ENCODE assay signal across 28 cellular contexts in genomic region chr2:12558519-12558918, GRCh38.
"Had no signal": no experiment of that assay in that cellular context is flagged by ENCODE, and none has a peak within 500 bp of the region (broad histone marks: within the 10 kb centered on the region; RNA-seq: fewer than 3 reads in every experiment).

No MANE protein-coding gene starts in this region.

- ATAC-seq: activated T-cell treated with anti-CD3 and anti-CD28 coated beads, Interleukin-2, amount 50 U/mL, for 72 hours; esophagus mucosa; WTC11 had no signal

- H3K9me3 Mint-ChIP-seq: activated CD4-positive, alpha-beta memory T cell treated with anti-CD3 and anti-CD28 coated beads, Interleukin-2, amount 10 ng/mL, durations not matched to agents 7 days and 5 days; WTC11 had no signal

- H3K9me3 ChIP-seq: colonic mucosa had no signal

- H3K4me3 Mint-ChIP-seq: activated CD4-positive, alpha-beta memory T cell treated with anti-CD3 and anti-CD28 coated beads, Interleukin-2, amount 10 ng/mL, durations not matched to agents 7 days and 5 days; activated CD4-positive, alpha-beta T cell treated with anti-CD3 and anti-CD28 coated beads, Interleukin-2, amount 10 ng/mL, durations not matched to agents 7 days and 5 days; activated naive CD8-positive, alpha-beta T cell; activated T-cell treated with anti-CD3 and anti-CD28 coated beads, Interleukin-2, amount 50 U/mL, for 24 hours; activated T-cell treated with anti-CD3 and anti-CD28 coated beads, Interleukin-2, amount 50 U/mL, for 72 hours; WTC11 had no signal

- H3K27ac Mint-ChIP-seq: activated CD4-positive, alpha-beta memory T cell treated with anti-CD3 and anti-CD28 coated beads, Interleukin-2, amount 10 ng/mL, durations not matched to agents 7 days and 5 days; activated CD4-positive, alpha-beta T cell treated with anti-CD3 and anti-CD28 coated beads, Interleukin-2, amount 10 ng/mL, durations not matched to agents 7 days and 5 days; activated naive CD8-positive, alpha-beta T cell; activated T-cell treated with anti-CD3 and anti-CD28 coated beads, Interleukin-2, amount 50 U/mL, for 24 hours; activated T-cell treated with anti-CD3 and anti-CD28 coated beads, Interleukin-2, amount 50 U/mL, for 72 hours; WTC11 had no signal

- H3K36me3 Mint-ChIP-seq: activated naive CD8-positive, alpha-beta T cell; WTC11 had no signal

- H3K27ac ChIP-seq: brain microvascular endothelial cell, colonic mucosa, epithelial cell of prostate had no signal

- H3K36me3 ChIP-seq: brain microvascular endothelial cell, colonic mucosa had no signal

- H3K4me3 ChIP-seq: colonic mucosa had no signal

- H3K27me3 Mint-ChIP-seq: activated CD4-positive, alpha-beta memory T cell treated with anti-CD3 and anti-CD28 coated beads, Interleukin-2, amount 10 ng/mL, durations not matched to agents 7 days and 5 days; activated naive CD8-positive, alpha-beta T cell; activated T-cell treated with anti-CD3 and anti-CD28 coated beads, Interleukin-2, amount 50 U/mL, for 24 hours had no signal

- H3K4me1 ChIP-seq: colonic mucosa had no signal

- DNase-seq: activated CD4-positive, alpha-beta memory T cell treated with anti-CD3 and anti-CD28 coated beads, Interleukin-2, amount 10 ng/mL, durations not matched to agents 7 days and 5 days; activated CD4-positive, alpha-beta T cell treated with anti-CD3 and anti-CD28 coated beads for 1 hour; activated CD4-positive, alpha-beta T cell treated with anti-CD3 and anti-CD28 coated beads for 4 hours; activated CD4-positive, alpha-beta T cell treated with anti-CD3 and anti-CD28 coated beads, Interleukin-2, amount 10 ng/mL, durations not matched to agents 7 days and 5 days; activated CD4-positive, alpha-beta T cell treated with anti-CD3 and anti-CD28 coated beads, Interleukin-2, amount 50 U/mL, for 4 hours; activated CD8-positive, alpha-beta memory T cell treated with anti-CD3 and anti-CD28 coated beads, Interleukin-2, amount 50 U/mL, for 48 hours; activated effector memory CD4-positive, alpha-beta T cell treated with Interleukin-2 at 50 U/mL for 16 hours; activated gamma-delta T cell treated with Interleukin-2 at 50 U/mL for 16 hours; activated naive CD4-positive, alpha-beta T cell treated with anti-CD3 and anti-CD28 coated beads, Interleukin-2, amount 50 U/mL, for 16 hours; activated naive CD4-positive, alpha-beta T cell treated with Interleukin-2 at 50 U/mL for 16 hours; activated T-cell treated with anti-CD3 and anti-CD28 coated beads for 4 hours; activated T-cell treated with anti-CD3 and anti-CD28 coated beads, Interleukin-2, amount 50 U/mL, for 24 hours; activated T-cell treated with anti-CD3 and anti-CD28 coated beads, Interleukin-2, amount 50 U/mL, for 72 hours; amniotic stem cell; anterior cingulate cortex; brain microvascular endothelial cell; caudate nucleus; cerebellar nuclear complex; colonic mucosa; effector CD8-positive, alpha-beta T cell; foreskin fibroblast; head of caudate nucleus; T-helper 1 cell; T-helper 2 cell had no signal

- H3K27me3 ChIP-seq: brain microvascular endothelial cell, colonic mucosa had no signal
